ENCODE assay signal across 17 cellular contexts in the genomic region with DNA sequence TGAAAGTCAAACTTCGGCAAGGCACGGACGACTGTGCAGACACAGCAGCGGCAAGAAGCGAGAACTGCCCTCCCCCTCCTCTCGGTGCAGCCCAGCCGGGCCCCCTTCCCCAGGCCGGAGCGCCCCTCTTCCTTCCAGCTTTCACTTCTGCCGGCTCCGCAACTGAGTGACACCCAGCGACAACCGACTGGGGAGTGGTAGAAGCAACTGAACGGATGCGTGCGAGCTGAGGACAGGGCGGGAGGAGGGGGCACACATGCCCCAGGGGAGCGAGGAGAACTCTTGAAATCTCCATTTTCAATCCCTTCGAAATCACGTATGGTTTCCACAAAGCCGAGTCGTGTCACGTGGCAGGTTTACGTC.
DNase-seq lines count a peak whose midpoint lies in the region; ATAC-seq and TF ChIP-seq lines count a peak whose summit lies in the region.
"Had no signal": no experiment of that assay in that cellular context is flagged by ENCODE, and none has a peak within 500 bp of the region (broad histone marks: within the 10 kb centered on the region; RNA-seq: fewer than 3 reads in every experiment).

No MANE protein-coding gene starts in this region.

- intact Hi-C loops in Caco-2 (cut with micrococcal nuclease; ENCODE audit: unreplicated experiment) = no loop called here
- intact Hi-C loops in activated T-helper 1 cell treated with anti-CD3 and anti-CD28 coated beads, Interleukin-12 subunit alpha, Interleukin-12 subunit beta, Interleukin-2, Interleukin-4 antibody, amounts not matched to agents 30 ng/mL and 10 ng/mL and 1 ng/mL, durations not matched to agents 14 hours and 24 hours and 36 hours (cut with micrococcal nuclease) = no loop called here
- intact Hi-C loops in sciatic nerve (cut with DNase I) = no loop called here
- intact Hi-C loops in CD4-positive, alpha-beta memory T cell (cut with micrococcal nuclease) = no loop called here

- H3K4me3 Mint-ChIP-seq in Caco-2 (ENCODE audit: unreplicated experiment) = no peak overlapping the region
- no peak overlapping the region for H3K4me3 Mint-ChIP-seq in activated T-helper 1 cell treated with anti-CD3 and anti-CD28 coated beads, Interleukin-12 subunit alpha, Interleukin-12 subunit beta, Interleukin-2, Interleukin-4 antibody, amounts not matched to agents 30 ng/mL and 10 ng/mL and 1 ng/mL, durations not matched to agents 14 hours and 24 hours and 36 hours
- H3K4me3 Mint-ChIP-seq in CD4-positive, alpha-beta memory T cell = peak overlapping the region in 1 of 8 donors; percentile 5
- H3K4me3 Mint-ChIP-seq: neural progenitor cell had no signal

- POLR2A ChIA-PET in Caco-2 (lab: Charles Lee) = no interaction called here
- POLR2A ChIA-PET in CD4-positive, alpha-beta memory T cell (lab: Charles Lee; ENCODE audit: partially characterized antibody) = no interaction called here

- H3K4me1 ChIP-seq in BLaER1 = peaks cover 86% of the 10 kb centered on the region
- H3K4me1 ChIP-seq in Caco-2 = no peaks in the 10 kb centered on the region
- H3K4me1 ChIP-seq in CD4-positive, alpha-beta memory T cell (ENCODE audit: insufficient read depth, low read length) = peaks cover 8% of the 10 kb centered on the region

- H3K4me1 Mint-ChIP-seq in Caco-2 (ENCODE audit: low read depth, unreplicated experiment) = no peaks in the 10 kb centered on the region
- peaks cover 32% of the 10 kb centered on the region for H3K4me1 Mint-ChIP-seq in activated T-helper 1 cell treated with anti-CD3 and anti-CD28 coated beads, Interleukin-12 subunit alpha, Interleukin-12 subunit beta, Interleukin-2, Interleukin-4 antibody, amounts not matched to agents 30 ng/mL and 10 ng/mL and 1 ng/mL, durations not matched to agents 14 hours and 24 hours and 36 hours (ENCODE audit: low read depth)
- peaks cover 4 to 27% (median 8%) of the 10 kb centered on the region in 4 donors for H3K4me1 Mint-ChIP-seq in CD4-positive, alpha-beta memory T cell

- peak overlapping the region; percentile 81 for H3K27ac ChIP-seq in BLaER1
- no peak overlapping the region for H3K27ac ChIP-seq in CD4-positive, alpha-beta memory T cell (ENCODE audit: low read depth, low read length)
- H3K27ac ChIP-seq: heart left ventricle, left ventricle myocardium inferior, neural progenitor cell, vagina had no signal

- H3K27me3 ChIP-seq in BLaER1 (no peaks in the 10 kb centered on the region), Caco-2 (replicated peaks; ENCODE audit: control insufficient read depth, insufficient read depth, low read length) (no peaks in the 10 kb centered on the region)
- H3K27me3 ChIP-seq in CD4-positive, alpha-beta memory T cell (ENCODE audit: insufficient read depth, low read length) = no peaks in the 10 kb centered on the region
- H3K27me3 ChIP-seq: heart left ventricle, neural progenitor cell, vagina had no signal

- H3K36me3 Mint-ChIP-seq in Caco-2 (ENCODE audit: insufficient read depth, unreplicated experiment) = peaks cover 6% of the 10 kb centered on the region
- H3K36me3 Mint-ChIP-seq in activated T-helper 1 cell treated with anti-CD3 and anti-CD28 coated beads, Interleukin-12 subunit alpha, Interleukin-12 subunit beta, Interleukin-2, Interleukin-4 antibody, amounts not matched to agents 30 ng/mL and 10 ng/mL and 1 ng/mL, durations not matched to agents 14 hours and 24 hours and 36 hours (ENCODE audit: low read depth) = peaks cover 20% of the 10 kb centered on the region
- peaks cover 23 to 41% of the 10 kb centered on the region in 2 donors for H3K36me3 Mint-ChIP-seq in CD4-positive, alpha-beta memory T cell

- ATAC-seq in sciatic nerve = no peak
- no peak for ATAC-seq in HG02981 (IDR thresholded peaks at IDR 0.05; ENCODE audit: unreplicated experiment)
- ATAC-seq: activated naive CD4-positive, alpha-beta T cell treated with anti-CD3 and anti-CD28 coated beads, Interleukin-2, amount 50 U/mL, for 72 hours; heart left ventricle; mucosa of descending colon had no signal

- no peaks in the 10 kb centered on the region for H3K27me3 Mint-ChIP-seq in Caco-2 (ENCODE audit: insufficient read depth, unreplicated experiment)
- H3K27me3 Mint-ChIP-seq in activated T-helper 1 cell treated with anti-CD3 and anti-CD28 coated beads, Interleukin-12 subunit alpha, Interleukin-12 subunit beta, Interleukin-2, Interleukin-4 antibody, amounts not matched to agents 30 ng/mL and 10 ng/mL and 1 ng/mL, durations not matched to agents 14 hours and 24 hours and 36 hours (ENCODE audit: insufficient read depth) = no peaks in the 10 kb centered on the region
- no peaks in the 10 kb centered on the region for H3K27me3 Mint-ChIP-seq in CD4-positive, alpha-beta memory T cell
- H3K27me3 Mint-ChIP-seq: T-cell had no signal

- H3K9me3 ChIP-seq in BLaER1 (no peaks in the 10 kb centered on the region), Caco-2 (no peaks in the 10 kb centered on the region)
- no peaks in the 10 kb centered on the region for H3K9me3 ChIP-seq in CD4-positive, alpha-beta memory T cell (ENCODE audit: control insufficient read depth in 1 of 2, low read length in 2 of 2)
- H3K9me3 ChIP-seq: heart left ventricle, left ventricle myocardium inferior, mucosa of descending colon, vagina had no signal

- in situ Hi-C loops in ACHN (cut with HindIII; ENCODE audit: low pct_ligation_motif_present, low pct_unique_long_range_greater_than_20kb, low sequenced_read_pairs) = no loop called here

- BruUV-seq in Caco-2 (replicated peaks; lab: Mats Ljungman, UMichigan) = TSS peak; percentile 62

- H3K36me3 ChIP-seq in BLaER1 = peaks cover 70% of the 10 kb centered on the region
- H3K36me3 ChIP-seq in Caco-2 (ENCODE audit: control insufficient read depth, insufficient read depth, low read length) = peaks cover 1% of the 10 kb centered on the region
- H3K36me3 ChIP-seq in CD4-positive, alpha-beta memory T cell (ENCODE audit: insufficient read depth, low read length) = peaks cover 6% of the 10 kb centered on the region

- DNase-seq in Caco-2 = no peak
- DNase-seq in activated T-helper 1 cell treated with anti-CD3 and anti-CD28 coated beads, Interleukin-12 subunit alpha, Interleukin-12 subunit beta, Interleukin-2, Interleukin-4 antibody, amounts not matched to agents 30 ng/mL and 10 ng/mL and 1 ng/mL, durations not matched to agents 14 hours and 24 hours and 36 hours (ENCODE audit: low spot score) = no peak
- DNase-seq in sciatic nerve (ENCODE audit: low spot score) = peak; percentile 53
- no peak for DNase-seq in ACHN
- no peak for DNase-seq in CD4-positive, alpha-beta memory T cell
- DNase-seq: AML-193, left ventricle myocardium inferior, NCI-H1105 treated with DMSO at 0.1 percent for 48 hours, NCI-H2081, T-cell had no signal

- no peaks in the 10 kb centered on the region for H3K9me3 Mint-ChIP-seq in Caco-2 (ENCODE audit: unreplicated experiment)
- H3K9me3 Mint-ChIP-seq in activated T-helper 1 cell treated with anti-CD3 and anti-CD28 coated beads, Interleukin-12 subunit alpha, Interleukin-12 subunit beta, Interleukin-2, Interleukin-4 antibody, amounts not matched to agents 30 ng/mL and 10 ng/mL and 1 ng/mL, durations not matched to agents 14 hours and 24 hours and 36 hours = no peaks in the 10 kb centered on the region
- no peaks in the 10 kb centered on the region for H3K9me3 Mint-ChIP-seq in CD4-positive, alpha-beta memory T cell
- H3K9me3 Mint-ChIP-seq: activated naive CD4-positive, alpha-beta T cell treated with anti-CD3 and anti-CD28 coated beads, Interleukin-2, amount 50 U/mL, for 72 hours; T-cell had no signal

- H3K4me2 ChIP-seq in BLaER1 = peak overlapping the region; percentile 96
- H3K4me2 ChIP-seq: neural progenitor cell had no signal

- CTCF ChIA-PET in Caco-2 (lab: Charles Lee) = no interaction called here
- CTCF ChIA-PET in CD4-positive, alpha-beta memory T cell (lab: Charles Lee; ENCODE audit: partially characterized antibody) = no interaction called here

- H3K27ac Mint-ChIP-seq in Caco-2 (ENCODE audit: unreplicated experiment) = no peak overlapping the region
- peak overlapping the region; percentile 8 for H3K27ac Mint-ChIP-seq in activated T-helper 1 cell treated with anti-CD3 and anti-CD28 coated beads, Interleukin-12 subunit alpha, Interleukin-12 subunit beta, Interleukin-2, Interleukin-4 antibody, amounts not matched to agents 30 ng/mL and 10 ng/mL and 1 ng/mL, durations not matched to agents 14 hours and 24 hours and 36 hours
- H3K27ac Mint-ChIP-seq in CD4-positive, alpha-beta memory T cell = peak overlapping the region in 1 of 7 donors; percentile 70
- H3K27ac Mint-ChIP-seq: neural progenitor cell had no signal

- peak overlapping the region; percentile 59 for H3K4me3 ChIP-seq in BLaER1
- no peak overlapping the region for H3K4me3 ChIP-seq in Caco-2 (ENCODE audit: low read depth, low read length)
- no peak overlapping the region for H3K4me3 ChIP-seq in CD4-positive, alpha-beta memory T cell (ENCODE audit: low read length in 2 of 2)
- H3K4me3 ChIP-seq: heart left ventricle, left ventricle myocardium inferior, mucosa of descending colon, neural progenitor cell, vagina had no signal

- H3K9ac ChIP-seq in BLaER1 = peak overlapping the region; percentile 72
- H3K9ac ChIP-seq: neural progenitor cell had no signal

- H4K20me1 ChIP-seq in BLaER1 = peaks cover 34% of the 10 kb centered on the region

- no peak for TF ChIP-seq CTCF in Caco-2 (IDR thresholded peaks at IDR 0.05; ENCODE audit: insufficient read depth in 1 of 2, low read depth in 1 of 2, low read length in 1 of 2, severe bottlenecking in 1 of 2, unreplicated experiment in 1 of 2)
